ENCODE assay signal across 8 cellular contexts in genomic region chr11:57649826-57650738, GRCh38. TPM values are rescaled to one million over a fixed set of nuclear protein-coding genes. Genes with fewer than 3 reads are reported as not detected.
A peak's percentile ranks its signal among the peaks of the same experiment; 100 is the strongest.
DNase-seq lines count a peak whose midpoint lies in the region; ATAC-seq and TF ChIP-seq lines count a peak whose summit lies in the region.

TSS of gene YPEL4 (minus strand) at chr11:57649912. CDS start at chr11:57647107, 2,805 bp downstream.

- WGBS in trophoblast cell (ENCODE audit: extremely low coverage, insufficient coverage, insufficient read length), result no CpG with 5 or more reads among the region's 15 CpGs
- 9% methylated on average over 15 of the region's 15 CpGs for WGBS in urinary bladder

- DNase-seq in NCI-H510A treated with DMSO at 0.1 percent for 48 hours (lab: John Stamatoyannopoulos, UW) (peak; percentile 11), NCI-H510A (lab: John Stamatoyannopoulos, UW) (no peak), adipocyte (ENCODE audit: low read depth) (peak; percentile 89), Right ventricle myocardium superior (no peak), trophoblast cell (peak; percentile 60 to 69), NCI-H2029 (lab: John Stamatoyannopoulos, UW) (no peak)

- ATAC-seq in SK-N-SH treated with all-trans-retinoic acid at 6 μM for 48 hours, result peak; percentile 75
- peak; percentile 49 for ATAC-seq in Right ventricle myocardium superior (ENCODE audit: poor library complexity)

- no peak within 1 kb of the TSS for H4K91ac ChIP-seq in trophoblast cell (ENCODE audit: low read depth, low read length)

- H3K18ac ChIP-seq in trophoblast cell (ENCODE audit: low read length), result peak within 1 kb of the TSS; percentile 1

- H3K23ac ChIP-seq in trophoblast cell (ENCODE audit: low read length), result no peak within 1 kb of the TSS

- peak within 1 kb of the TSS; percentile 67 for H3K9ac ChIP-seq in adipocyte (ENCODE audit: low read length)
- no peak within 1 kb of the TSS for H3K9ac ChIP-seq in trophoblast cell (ENCODE audit: low read length)

- H3K4ac ChIP-seq in trophoblast cell (ENCODE audit: low read depth, low read length), result no peak within 1 kb of the TSS

- H3K79me1 ChIP-seq in trophoblast cell (ENCODE audit: low read length), result peaks cover 2% of the 10 kb centered on the region

- peak within 1 kb of the TSS; percentile 2 for H3K14ac ChIP-seq in trophoblast cell (ENCODE audit: low read length)

- no peak within 1 kb of the TSS for H2BK5ac ChIP-seq in trophoblast cell (ENCODE audit: low read depth, low read length, poor library complexity)

- peak within 1 kb of the TSS; percentile 40 for H4K12ac ChIP-seq in trophoblast cell (ENCODE audit: low read depth, low read length)

- H3K27me3 ChIP-seq in adipocyte (replicated peaks; ENCODE audit: control insufficient read depth, insufficient read depth, low read length), result no peaks in the 10 kb centered on the region
- no peaks in the 10 kb centered on the region for H3K27me3 ChIP-seq in trophoblast cell (ENCODE audit: insufficient read depth, low read length)

- no peak within 1 kb of the TSS for H2AFZ ChIP-seq in trophoblast cell (ENCODE audit: insufficient read depth, low read length, poor library complexity)

- H3K27ac ChIP-seq in trophoblast cell (ENCODE audit: low read depth, low read length) (no peak within 1 kb of the TSS), urinary bladder (ENCODE audit: low read depth) (peak within 1 kb of the TSS; percentile 26)

- no peaks in the 10 kb centered on the region for H3K79me2 ChIP-seq in trophoblast cell (ENCODE audit: control insufficient read depth, insufficient read depth, low read length, poor library complexity)

- no peak within 1 kb of the TSS for H2BK120ac ChIP-seq in trophoblast cell (ENCODE audit: insufficient read depth, low read length, poor library complexity)

- H3K36me3 ChIP-seq in adipocyte (ENCODE audit: control insufficient read depth, insufficient read depth, low read length, severe bottlenecking), result no peaks in the 10 kb centered on the region
- no peaks in the 10 kb centered on the region for H3K36me3 ChIP-seq in trophoblast cell (ENCODE audit: control insufficient read depth in 1 of 2, insufficient read depth in 2 of 2, low read length in 2 of 2)
- H3K36me3 ChIP-seq in urinary bladder (ENCODE audit: insufficient read depth), result no peaks in the 10 kb centered on the region

- H3K4me3 ChIP-seq in adipocyte (ENCODE audit: low read length) (peak within 1 kb of the TSS; percentile 74), trophoblast cell (ENCODE audit: low read depth, low read length) (peak within 1 kb of the TSS; percentile 32), urinary bladder (ENCODE audit: low read depth, low read length) (peak within 1 kb of the TSS; percentile 21)

- peaks cover 37% of the 10 kb centered on the region for H3K4me1 ChIP-seq in adipocyte (ENCODE audit: control insufficient read depth, insufficient read depth, low read length)
- peaks cover 35 to 36% of the 10 kb centered on the region in 2 experiments for H3K4me1 ChIP-seq in trophoblast cell (ENCODE audit: control insufficient read depth in 1 of 2, insufficient read depth in 2 of 2, low read length in 2 of 2)
- H3K4me1 ChIP-seq in urinary bladder (ENCODE audit: insufficient read depth), result no peaks in the 10 kb centered on the region

- no peak within 1 kb of the TSS for H4K8ac ChIP-seq in trophoblast cell (ENCODE audit: low read depth, low read length)

- H2BK12ac ChIP-seq in trophoblast cell (ENCODE audit: low read length), result no peak within 1 kb of the TSS

- no peak within 1 kb of the TSS for H2AK5ac ChIP-seq in trophoblast cell (ENCODE audit: low read length)

- H3K4me2 ChIP-seq in trophoblast cell (ENCODE audit: low read length), result peak within 1 kb of the TSS; percentile 48

- intact Hi-C loops in Right ventricle myocardium superior (cut with DNase I), result no loop called here

- H3K9me3 ChIP-seq in adipocyte (ENCODE audit: control insufficient read depth, low read length) (no peaks in the 10 kb centered on the region), trophoblast cell (ENCODE audit: insufficient read depth, low read depth, low read length) (no peaks in the 10 kb centered on the region)

TF ChIP-seq in SK-N-SH treated with all-trans-retinoic acid at 6 μM for 48 hours, 23 proteins besides CTCF, POLR2A, EP300 and RAD21:
- TF ChIP-seq CSRNP3 (CRISPR knock-in tag; IDR thresholded peaks at IDR 0.05), result peak; percentile 32; the same call in 1 of the 2 replicates
- peak; percentile 60; the same call in 1 of the 2 replicates for TF ChIP-seq CREB5 (CRISPR knock-in tag; IDR thresholded peaks at IDR 0.05; ENCODE audit: low read depth)
- TF ChIP-seq ESRRG (CRISPR knock-in tag; IDR thresholded peaks at IDR 0.05), result 0 out of 2 replicates have a peak, but pooled peaks have one; percentile 65
- TF ChIP-seq PATZ1 (CRISPR knock-in tag; IDR thresholded peaks at IDR 0.05; ENCODE audit: borderline replicate concordance), result 0 out of 2 replicates have a peak, but pooled peaks have one; percentile 19
- 0 out of 2 replicates have a peak, but pooled peaks have one; percentile 81 for TF ChIP-seq GLIS3 (CRISPR knock-in tag; IDR thresholded peaks at IDR 0.05)
- no peak for TF ChIP-seq ZNF70 (CRISPR knock-in tag; IDR thresholded peaks at IDR 0.05)

RNA-seq across cellular contexts. Expression of gene YPEL4, which starts in this region (rescaled TPM):
- total RNA-seq in Right ventricle myocardium superior (0.54 TPM), urinary bladder (1.7 TPM)
- polyA plus RNA-seq in trophoblast cell (2013), result 1.2 TPM in 2 replicates
- polyA plus RNA-seq in urinary bladder, result 3.5 TPM

Comparison
In these comparisons a context has a peak if more than half of its experiments do, and no peak if none do; other contexts are left out.
1. DNase-seq: peak in NCI-H510A treated with DMSO at 0.1 percent for 48 hours (single experiment), adipocyte (single experiment) and trophoblast cell (2 of 2); none in NCI-H510A (single experiment), Right ventricle myocardium superior (single experiment) and NCI-H2029 (single experiment).
2. Peak in ATAC-seq in Right ventricle myocardium superior; RNA of the gene not detected or under 1 TPM.
3. H3K4me3 ChIP-seq: peak in every context shown above with its lines; median percentile 74 in adipocyte; 32 in trophoblast cell; 21 in urinary bladder.